9 cellular contexts compared by ENCODE assay signal in genomic region chr1:110390692-110391232, GRCh38. TPM values are rescaled to one million over a fixed set of nuclear protein-coding genes. Genes with fewer than 3 reads are reported as not detected.
DNase-seq lines count a peak whose midpoint lies in the region; ATAC-seq and TF ChIP-seq lines count a peak whose summit lies in the region.
"Had no signal": no experiment of that assay in that cellular context is flagged by ENCODE, and none has a peak within 500 bp of the region (broad histone marks: within the 10 kb centered on the region; RNA-seq: fewer than 3 reads in every experiment).

Gene SLC16A4, minus strand, starts transcription at chr1:110391026. Its CDS starts 1,703 bp downstream, at chr1:110389323.

- no peak for TF ChIP-seq CTCF in breast epithelium (IDR thresholded peaks at IDR 0.05)
- no peak for TF ChIP-seq CTCF in smooth muscle cell (IDR thresholded peaks at IDR 0.05; ENCODE audit: borderline replicate concordance, insufficient read depth, poor library complexity, severe bottlenecking)

- peak within 1 kb of the TSS; percentile 79 for H3K4me2 ChIP-seq in smooth muscle cell

- H3K4me3 ChIP-seq in breast epithelium (peak within 1 kb of the TSS in 2 of 3 donors; percentile 48 to 65), smooth muscle cell (peak within 1 kb of the TSS; percentile 24)

- H3K9ac ChIP-seq in smooth muscle cell (ENCODE audit: low read depth), result peak within 1 kb of the TSS; percentile 42

- H3K4me1 ChIP-seq in breast epithelium (no peaks in the 10 kb centered on the region), smooth muscle cell (ENCODE audit: low read depth) (peaks cover 29% of the 10 kb centered on the region)

- H3K27me3 ChIP-seq in breast epithelium, result no peaks in the 10 kb centered on the region
- no peaks in the 10 kb centered on the region for H3K27me3 ChIP-seq in smooth muscle cell (ENCODE audit: low read depth)

- H4K20me1 ChIP-seq in smooth muscle cell (ENCODE audit: low read depth), result no peaks in the 10 kb centered on the region

- peak within 1 kb of the TSS; percentile 47 for H2AFZ ChIP-seq in smooth muscle cell (ENCODE audit: low read depth)

- peak within 1 kb of the TSS; percentile 85 for H3K27ac ChIP-seq in breast epithelium
- H3K27ac ChIP-seq in smooth muscle cell (ENCODE audit: low read depth), result peak within 1 kb of the TSS; percentile 78

- in situ Hi-C loops in KBM-7 (cut with MboI; ENCODE audit: low pct_unique_long_range_greater_than_20kb, low sequenced_read_pairs), result no loop called here

- intact Hi-C loops in breast epithelium (cut with DNase I; ENCODE audit: low total_unique reads), result no loop called here

- H3K79me2 ChIP-seq in smooth muscle cell (ENCODE audit: low read depth), result no peaks in the 10 kb centered on the region

- H3F3A ChIP-seq in smooth muscle cell (ENCODE audit: low read depth), result peaks cover 25% of the 10 kb centered on the region

- no peak for ATAC-seq in GM19397 (IDR thresholded peaks at IDR 0.05; ENCODE audit: unreplicated experiment)
- no peak for ATAC-seq in HG02840 (IDR thresholded peaks at IDR 0.05; ENCODE audit: low FRiP score, unreplicated experiment)

- TF ChIP-seq POLR2A in breast epithelium (IDR thresholded peaks at IDR 0.05), result no peak

- WGBS in smooth muscle cell (ENCODE audit: low lambda C conversion rate), result 15% methylated on average over 8 of the region's 8 CpGs

- H3K36me3 ChIP-seq in breast epithelium (no peaks in the 10 kb centered on the region), smooth muscle cell (ENCODE audit: low read depth) (no peaks in the 10 kb centered on the region)

- H3K9me3 ChIP-seq in breast epithelium (no peaks in the 10 kb centered on the region), smooth muscle cell (replicated peaks; ENCODE audit: low read depth) (no peaks in the 10 kb centered on the region)

- peak; percentile 46 for DNase-seq in HCEC 1CT
- peak in 1 of 2 donors; percentile 56 for DNase-seq in breast epithelium (ENCODE audit: low spot score in 2 of 2)
- peak; percentile 91 for DNase-seq in iris pigment epithelial cell (ENCODE audit: low read depth)
- no peak for DNase-seq in smooth muscle cell (lab: John Stamatoyannopoulos, UW; ENCODE audit: unreplicated experiment)
- no peak for DNase-seq in KBM-7
- DNase-seq in 8988T, result no peak
- DNase-seq: NCI-H1436 had no signal

RNA-seq across cellular contexts. Expression of gene SLC16A4, which starts in this region (rescaled TPM):
- 10 to 100 TPM in 2 of 3 donors, under 1 TPM in 1; 0.96 to 31.5 (median 14.4) TPM for total RNA-seq in breast epithelium
- 11.6 and 16.5 TPM in 2 replicates for total RNA-seq in smooth muscle cell
- 6.5 and 7.7 TPM in 2 replicates for polyA plus RNA-seq in smooth muscle cell

Comparison
In these comparisons a context has a peak if more than half of its experiments do, and no peak if none do; other contexts are left out.
1. DNase-seq: peak in HCEC 1CT (single experiment) and iris pigment epithelial cell (single experiment); none in smooth muscle cell (single experiment), KBM-7 (single experiment) and 8988T (single experiment).